Comparison of ENCODE assay signal across 12 cellular contexts in genomic region chr5:121937762-121938161, GRCh38.
"Had no signal": no experiment of that assay in that cellular context is flagged by ENCODE, and none has a peak within 500 bp of the region (broad histone marks: within the 10 kb centered on the region; RNA-seq: fewer than 3 reads in every experiment).

No MANE protein-coding gene starts in this region.

- H3K4me3 ChIP-seq: thyroid gland had no signal

- H3K27me3 ChIP-seq: thyroid gland had no signal

- H3K27ac ChIP-seq: epithelial cell of prostate, thyroid gland had no signal

- H3K4me1 ChIP-seq: thyroid gland had no signal

- H3K36me3 ChIP-seq: thyroid gland had no signal

- H3K9me3 ChIP-seq: thyroid gland had no signal

- DNase-seq: activated CD4-positive, alpha-beta T cell treated with anti-CD3 and anti-CD28 coated beads, Interleukin-2, amount 10 ng/mL, durations not matched to agents 7 days and 5 days; activated CD8-positive, alpha-beta memory T cell treated with anti-CD3 and anti-CD28 coated beads, Interleukin-2, amount 50 U/mL, for 48 hours; activated gamma-delta T cell; activated T-cell treated with anti-CD3 and anti-CD28 coated beads, Interleukin-2, amount 50 U/mL, for 72 hours; amniotic stem cell; dermis blood vessel endothelial cell; effector memory CD8-positive, alpha-beta T cell; hippocampal formation; mesendoderm; stimulated activated CD4-positive, alpha-beta T cell treated with anti-CD3 and anti-CD28 coated beads, Interleukin-2, amount 100 ng/mL, for 48 hours; thyroid gland had no signal
